16 cellular contexts compared by ENCODE assay signal in genomic region chr3:159151130-159151529, GRCh38.
DNase-seq lines count a peak whose midpoint lies in the region; ATAC-seq and TF ChIP-seq lines count a peak whose summit lies in the region.
"Had no signal": no experiment of that assay in that cellular context is flagged by ENCODE, and none has a peak within 500 bp of the region (broad histone marks: within the 10 kb centered on the region; RNA-seq: fewer than 3 reads in every experiment).

No MANE protein-coding gene starts in this region.

- no peak overlapping the region for H3K23ac ChIP-seq in mesenchymal stem cell (ENCODE audit: low read length in 2 of 2)

- 0 out of 4 replicates have a peak, but pooled peaks cover 0 to 6% of the 10 kb centered on the region in 2 experiments for H3K4me1 ChIP-seq in SK-N-SH (ENCODE audit: control insufficient read depth in 1 of 2, insufficient read depth in 2 of 2, low read depth in 1 of 2, low read length in 1 of 2)
- peaks cover 16% of the 10 kb centered on the region for H3K4me1 ChIP-seq in GM23338 (ENCODE audit: insufficient read depth)
- no peaks in the 10 kb centered on the region for H3K4me1 ChIP-seq in mesenchymal stem cell (ENCODE audit: control insufficient read depth, insufficient read depth, low read depth, low read length)
- no peaks in the 10 kb centered on the region for H3K4me1 ChIP-seq in osteoblast (ENCODE audit: insufficient read depth, low read length)
- H3K4me1 ChIP-seq: BLaER1 had no signal

- no peak for TF ChIP-seq EP300 in SK-N-SH (IDR thresholded peaks at IDR 0.05; ENCODE audit: borderline replicate concordance in 1 of 2, low read depth in 1 of 2, low read length in 1 of 2)

- H3K9me3 Mint-ChIP-seq in GM23338: no peaks in the 10 kb centered on the region
- H3K9me3 Mint-ChIP-seq: HFFc6 had no signal

- H3K4me2 ChIP-seq in SK-N-SH (no peak overlapping the region), GM23338 (no peak overlapping the region), mesenchymal stem cell (ENCODE audit: low read length, poor library complexity, severe bottlenecking) (no peak overlapping the region), osteoblast (ENCODE audit: insufficient read depth, low read length) (no peak overlapping the region)
- H3K4me2 ChIP-seq: BLaER1 had no signal

- H3K9me2 ChIP-seq in SK-N-SH (no peaks in the 10 kb centered on the region), GM23338 (ENCODE audit: insufficient read depth) (no peaks in the 10 kb centered on the region)

- H4K91ac ChIP-seq in mesenchymal stem cell (ENCODE audit: low read length): peak overlapping the region; percentile 78

- no peaks in the 10 kb centered on the region for H3K79me2 ChIP-seq in SK-N-SH (ENCODE audit: insufficient read depth)
- H3K79me2 ChIP-seq in GM23338 (replicated peaks; ENCODE audit: insufficient read depth): no peaks in the 10 kb centered on the region
- no peaks in the 10 kb centered on the region for H3K79me2 ChIP-seq in osteoblast (ENCODE audit: insufficient read depth, low read length)

- no peak overlapping the region for H3K4me3 Mint-ChIP-seq in GM23338
- H3K4me3 Mint-ChIP-seq: CD8-positive, alpha-beta memory T cell; HFFc6 had no signal

- H2BK12ac ChIP-seq in mesenchymal stem cell (ENCODE audit: low read length in 2 of 2): no peak overlapping the region

- TF ChIP-seq CTCF in SK-N-SH (IDR thresholded peaks at IDR 0.05): no peak
- TF ChIP-seq CTCF in GM23338 (conservative IDR thresholded peaks at IDR 0.05; ENCODE audit: low read depth in 2 of 2): no peak
- TF ChIP-seq CTCF in osteoblast (IDR thresholded peaks at IDR 0.05; ENCODE audit: extremely low read depth, low read depth, low read length): no peak

- no peak overlapping the region for H2BK120ac ChIP-seq in mesenchymal stem cell (ENCODE audit: low read depth, low read length)

- H3K27ac ChIP-seq in SK-N-SH (ENCODE audit: low read depth in 2 of 2, low read length in 1 of 2) (no peak overlapping the region), GM23338 (ENCODE audit: low read depth) (no peak overlapping the region), mesenchymal stem cell (ENCODE audit: low read length, poor library complexity, severe bottlenecking) (no peak overlapping the region), osteoblast (ENCODE audit: low read depth, low read length) (no peak overlapping the region)
- H3K27ac ChIP-seq: 22Rv1, BLaER1, HL-60 had no signal

- H3K36me3 ChIP-seq in SK-N-SH (replicated peaks in 1 of 2; ENCODE audit: control insufficient read depth in 1 of 2, insufficient read depth in 2 of 2, low read length in 1 of 2) (no peaks in the 10 kb centered on the region), GM23338 (ENCODE audit: insufficient read depth) (no peaks in the 10 kb centered on the region), mesenchymal stem cell (ENCODE audit: control insufficient read depth in 1 of 2, insufficient read depth in 2 of 2, low read depth in 1 of 2, low read length in 2 of 2) (no peaks in the 10 kb centered on the region), osteoblast (ENCODE audit: insufficient read depth, low read length) (no peaks in the 10 kb centered on the region)
- H3K36me3 ChIP-seq: BLaER1 had no signal

- no peak overlapping the region for H3K4me3 ChIP-seq in SK-N-SH (ENCODE audit: low read depth in 2 of 2, low read length in 1 of 2)
- no peak overlapping the region for H3K4me3 ChIP-seq in GM23338
- no peak overlapping the region for H3K4me3 ChIP-seq in mesenchymal stem cell (ENCODE audit: insufficient read depth in 1 of 2, low read depth in 1 of 2, low read length in 2 of 2)
- no peak overlapping the region for H3K4me3 ChIP-seq in osteoblast (ENCODE audit: insufficient read depth, low read length)
- H3K4me3 ChIP-seq: BLaER1, K562 had no signal

- no peak for TF ChIP-seq RAD21 in SK-N-SH (IDR thresholded peaks at IDR 0.05; ENCODE audit: low read length)

- no peaks in the 10 kb centered on the region for H3K27me3 Mint-ChIP-seq in GM23338 (ENCODE audit: insufficient read depth, low read depth, poor library complexity)
- H3K27me3 Mint-ChIP-seq: CD8-positive, alpha-beta memory T cell had no signal

- no peak overlapping the region for H3K14ac ChIP-seq in mesenchymal stem cell (ENCODE audit: low read length in 2 of 2)

- ATAC-seq in SK-N-SH treated with all-trans-retinoic acid at 6 μM for 48 hours: no peak
- ATAC-seq in GM23338: 0 out of 3 replicates have a peak, but pooled peaks have one; percentile 28
- no peak for ATAC-seq in GM21737 (IDR thresholded peaks at IDR 0.05; ENCODE audit: unreplicated experiment)
- no peak for ATAC-seq in HG02798 (IDR thresholded peaks at IDR 0.05; ENCODE audit: poor library complexity, unreplicated experiment)
- ATAC-seq: K562 had no signal

- no peak overlapping the region for H2AFZ ChIP-seq in SK-N-SH (ENCODE audit: low read depth)
- H2AFZ ChIP-seq in GM23338: no peak overlapping the region
- no peak overlapping the region for H2AFZ ChIP-seq in mesenchymal stem cell (ENCODE audit: low read depth, low read length)
- H2AFZ ChIP-seq in osteoblast (ENCODE audit: low read length): no peak overlapping the region

- H3K27me3 ChIP-seq in SK-N-SH (ENCODE audit: insufficient read depth): no peaks in the 10 kb centered on the region
- no peaks in the 10 kb centered on the region for H3K27me3 ChIP-seq in GM23338 (ENCODE audit: insufficient read depth)
- no peaks in the 10 kb centered on the region for H3K27me3 ChIP-seq in mesenchymal stem cell (ENCODE audit: control insufficient read depth in 1 of 2, insufficient read depth in 1 of 2, low read length in 2 of 2)
- H3K27me3 ChIP-seq in osteoblast (ENCODE audit: insufficient read depth, low read length): no peaks in the 10 kb centered on the region
- H3K27me3 ChIP-seq: BLaER1 had no signal

- H4K20me1 ChIP-seq in SK-N-SH (ENCODE audit: insufficient read depth): no peaks in the 10 kb centered on the region
- H4K20me1 ChIP-seq in GM23338 (replicated peaks; ENCODE audit: insufficient read depth): no peaks in the 10 kb centered on the region
- no peaks in the 10 kb centered on the region for H4K20me1 ChIP-seq in osteoblast (ENCODE audit: insufficient read depth, low read length)
- H4K20me1 ChIP-seq: BLaER1 had no signal

- H4K8ac ChIP-seq in mesenchymal stem cell (ENCODE audit: low read length): peak overlapping the region; percentile 55

- no peaks in the 10 kb centered on the region for H3K9me3 ChIP-seq in SK-N-SH
- H3K9me3 ChIP-seq in mesenchymal stem cell (ENCODE audit: control insufficient read depth, low read length): no peaks in the 10 kb centered on the region
- H3K9me3 ChIP-seq in osteoblast (ENCODE audit: low read depth, low read length): no peaks in the 10 kb centered on the region
- H3K9me3 ChIP-seq: BLaER1 had no signal

- H3K79me1 ChIP-seq in mesenchymal stem cell (replicated peaks; ENCODE audit: low read length, poor library complexity, severe bottlenecking): no peaks in the 10 kb centered on the region

- no peak overlapping the region for H3K9ac ChIP-seq in SK-N-SH
- H3K9ac ChIP-seq in mesenchymal stem cell (ENCODE audit: low read length): no peak overlapping the region
- H3K9ac ChIP-seq: BLaER1 had no signal

- no peak overlapping the region for H2BK5ac ChIP-seq in mesenchymal stem cell (ENCODE audit: low read depth, low read length, poor library complexity, severe bottlenecking)

- POLR2A ChIA-PET in SK-N-SH (lab: Yijun Ruan, JAX): no interaction called here

- no peak overlapping the region for H3K27ac Mint-ChIP-seq in GM23338
- H3K27ac Mint-ChIP-seq: CD8-positive, alpha-beta memory T cell; HFFc6 had no signal

- H3K18ac ChIP-seq in mesenchymal stem cell (ENCODE audit: low read depth in 1 of 2, low read length in 2 of 2): no peak overlapping the region

- no peaks in the 10 kb centered on the region for H3K36me3 Mint-ChIP-seq in GM23338 (ENCODE audit: low read depth)
- H3K36me3 Mint-ChIP-seq: CD8-positive, alpha-beta memory T cell had no signal

- CTCF ChIA-PET in SK-N-SH (lab: Yijun Ruan, JAX): no interaction called here

- no peak overlapping the region for H2AK5ac ChIP-seq in mesenchymal stem cell (ENCODE audit: low read length, severe bottlenecking)

- no peak overlapping the region for H3K4ac ChIP-seq in mesenchymal stem cell (ENCODE audit: low read depth in 1 of 2, low read length in 2 of 2)

- H3F3A ChIP-seq in SK-N-SH (replicated peaks; ENCODE audit: insufficient read depth) (no peaks in the 10 kb centered on the region), GM23338 (replicated peaks; ENCODE audit: low read depth) (no peaks in the 10 kb centered on the region)

- no peak for DNase-seq in SK-N-SH
- no peak for DNase-seq in GM23338 (ENCODE audit: low spot score)
- no peak for DNase-seq in mesenchymal stem cell
- DNase-seq in osteoblast (ENCODE audit: insufficient read length, low spot score, missing footprints): peak; percentile 15
- DNase-seq: AML-193; CD8-positive, alpha-beta memory T cell; DMS 273 treated with DMSO at 0.1 percent for 48 hours; HCEC 1CT; HFFc6 had no signal

- 74% methylated on average over 2 of the region's 5 CpGs for WGBS in SK-N-SH (ENCODE audit: low lambda C conversion rate)
- 78% methylated on average over 5 of the region's 5 CpGs for WGBS in mesenchymal stem cell

- H2BK15ac ChIP-seq in mesenchymal stem cell (ENCODE audit: low read depth, poor library complexity, severe bottlenecking): no peak overlapping the region

- H3K4me1 Mint-ChIP-seq in GM23338: peaks cover 17% of the 10 kb centered on the region
- H3K4me1 Mint-ChIP-seq: CD8-positive, alpha-beta memory T cell had no signal

TF ChIP-seq in SK-N-SH, 30 proteins besides CTCF, POLR2A, EP300 and RAD21 (continues in another document):
- TF ChIP-seq RFX5 (IDR thresholded peaks at IDR 0.05; ENCODE audit: low read length): no peak
- TF ChIP-seq NFIC (IDR thresholded peaks at IDR 0.05; ENCODE audit: borderline replicate concordance): no peak

TF ChIP-seq in SK-N-SH treated with all-trans-retinoic acid at 6 μM for 48 hours, 23 proteins besides CTCF, POLR2A, EP300 and RAD21 (continues in another document):
- TF ChIP-seq ZC3H10 (CRISPR knock-in tag; IDR thresholded peaks at IDR 0.05): no peak
